ENCODE assay signal across 1 cellular context in genomic region chr2:100981011-100981410, GRCh38.
TF ChIP-seq lines count a peak whose summit lies in the region.

No MANE protein-coding gene starts in this region.

TF ChIP-seq in HepG2, 621 proteins besides CTCF, POLR2A, EP300 and RAD21:
- TF ChIP-seq TERF1 (CRISPR knock-in tag; IDR thresholded peaks at IDR 0.05) (no peak), HNF4G (IDR thresholded peaks at IDR 0.05; ENCODE audit: borderline replicate concordance, low read depth, low read length) (0 out of 2 replicates have a peak, but pooled peaks have one; percentile 16), HNF4G (CRISPR knock-in tag; IDR thresholded peaks at IDR 0.05; ENCODE audit: borderline replicate concordance, low read depth) (no peak), NR2F6 (IDR thresholded peaks at IDR 0.05) (peak; percentile 72), NR2F6 (CRISPR knock-in tag; IDR thresholded peaks at IDR 0.05) (0 out of 2 replicates have a peak, but pooled peaks have one; percentile 21), SOX13 (IDR thresholded peaks at IDR 0.05) (no peak), SOX13 (CRISPR knock-in tag; conservative IDR thresholded peaks at IDR 0.05 in 1 of 2, IDR thresholded peaks at IDR 0.05 in 1 of 2) (no peak), NR2C2 (CRISPR knock-in tag; IDR thresholded peaks at IDR 0.05; ENCODE audit: borderline replicate concordance) (peak; percentile 39; the same call in 1 of the 2 replicates)
TF ChIP-seq in HepG2: peak in this region for 3.
